ENCODE assay signal across 17 cellular contexts in the genomic region with DNA sequence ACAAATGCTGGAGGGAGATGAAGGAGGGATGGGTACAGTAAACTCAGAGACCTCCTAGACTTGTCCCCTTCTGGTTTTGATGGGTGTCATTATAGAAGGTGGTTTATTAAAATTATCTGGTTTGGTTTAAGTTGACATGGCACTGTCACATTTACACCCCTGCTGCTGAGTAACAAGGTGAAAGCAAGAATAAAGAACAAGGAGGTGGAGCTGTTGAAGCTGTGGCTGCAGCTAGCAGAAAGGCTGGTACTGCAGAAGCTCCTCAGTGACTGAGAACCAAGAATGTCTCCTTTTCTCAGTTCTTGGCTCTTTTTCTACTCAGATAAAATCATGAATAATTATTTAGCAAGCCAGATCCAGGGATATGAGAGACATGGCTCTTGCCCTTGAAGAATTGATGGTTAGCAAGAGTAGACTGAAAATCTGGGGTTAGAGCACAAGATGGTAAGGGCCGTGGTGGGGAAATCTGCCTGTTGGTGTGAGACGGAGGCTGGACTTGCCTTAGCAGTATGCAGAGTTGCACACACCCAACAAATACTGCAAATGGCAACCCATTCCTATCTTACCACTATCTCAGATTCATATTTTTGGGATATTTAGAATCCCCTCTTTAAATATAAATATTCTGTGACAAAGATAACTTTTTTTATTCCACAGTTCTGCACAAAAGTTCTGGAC. TPM values are rescaled to one million over a fixed set of nuclear protein-coding genes. Genes with fewer than 3 reads are reported as not detected.
A peak's percentile ranks its signal among the peaks of the same experiment; 100 is the strongest.
DNase-seq lines count a peak whose midpoint lies in the region; ATAC-seq and TF ChIP-seq lines count a peak whose summit lies in the region.
"Had no signal": no experiment of that assay in that cellular context is flagged by ENCODE, and none has a peak within 500 bp of the region (broad histone marks: within the 10 kb centered on the region; RNA-seq: fewer than 3 reads in every experiment).

Gene GZMH, minus strand, starts transcription at position 19 of the 678 bp plus-strand sequence. CDS start 72 bp downstream, outside the sequence.

- peaks cover 66% of the 10 kb centered on the region for H3K4me1 Mint-ChIP-seq in activated naive CD4-positive, alpha-beta T cell treated with anti-CD3 and anti-CD28 coated beads, Interleukin-2, amount 10 ng/mL, durations not matched to agents 7 days and 5 days
- peaks cover 20% of the 10 kb centered on the region for H3K4me1 Mint-ChIP-seq in activated T-helper 17 cell treated with anti-CD3 and anti-CD28 coated beads, Interleukin-2, amount 50 U/mL, for 72 hours
- H3K4me1 Mint-ChIP-seq in stimulated activated naive CD8-positive, alpha-beta T cell treated with anti-CD3 and anti-CD28 coated beads, Interleukin-15, Interleukin-2, amounts not matched to agents 100 ng/mL and 50 ng/mL, for 24 hours (ENCODE audit: low read depth), result peaks cover 86% of the 10 kb centered on the region
- peaks cover 6% of the 10 kb centered on the region for H3K4me1 Mint-ChIP-seq in neural progenitor cell
- H3K4me1 Mint-ChIP-seq: mesothelial cell of epicardium had no signal

- H3K36me3 Mint-ChIP-seq in activated naive CD4-positive, alpha-beta T cell treated with anti-CD3 and anti-CD28 coated beads, Interleukin-2, amount 50 U/mL, for 72 hours, result peaks cover 0 to 6% of the 10 kb centered on the region in 2 donors
- no peaks in the 10 kb centered on the region for H3K36me3 Mint-ChIP-seq in activated naive CD4-positive, alpha-beta T cell treated with anti-CD3 and anti-CD28 coated beads, Interleukin-2, amount 10 ng/mL, durations not matched to agents 7 days and 5 days
- H3K36me3 Mint-ChIP-seq in activated T-helper 17 cell treated with anti-CD3 and anti-CD28 coated beads, Interleukin-2, amount 50 U/mL, for 72 hours (ENCODE audit: low read depth), result no peaks in the 10 kb centered on the region
- H3K36me3 Mint-ChIP-seq in stimulated activated naive CD8-positive, alpha-beta T cell treated with anti-CD3 and anti-CD28 coated beads, Interleukin-15, Interleukin-2, amounts not matched to agents 100 ng/mL and 50 ng/mL, for 24 hours (ENCODE audit: low read depth), result no peaks in the 10 kb centered on the region
- H3K36me3 Mint-ChIP-seq in neural progenitor cell, result no peaks in the 10 kb centered on the region

- no peaks in the 10 kb centered on the region for H3K9me3 ChIP-seq in neural progenitor cell (ENCODE audit: low read depth)
- H3K9me3 ChIP-seq: gastrocnemius medialis, transverse colon had no signal

- H2AFZ ChIP-seq in neural progenitor cell (replicated peaks), result no peak within 1 kb of the TSS

- DNase-seq in activated naive CD4-positive, alpha-beta T cell treated with anti-CD3 and anti-CD28 coated beads, Interleukin-2, amount 50 U/mL, for 72 hours (ENCODE audit: low spot score in 2 of 2), result no peak
- no peak for DNase-seq in activated naive CD4-positive, alpha-beta T cell treated with anti-CD3 and anti-CD28 coated beads, Interleukin-2, amount 10 ng/mL, durations not matched to agents 7 days and 5 days
- DNase-seq in dedifferentiated amniotic fluid mesenchymal stem cell (ENCODE audit: extremely low spot score) (no peak), neural progenitor cell (ENCODE audit: low spot score) (no peak), inferior parietal cortex (ENCODE audit: extremely low spot score) (no peak)
- DNase-seq: gastrocnemius medialis, GOT3, NCI-H1694, NCI-H524 treated with DMSO at 0.1 percent for 48 hours, posterior cingulate gyrus, transverse colon had no signal

- no peaks in the 10 kb centered on the region for H3F3A ChIP-seq in neural progenitor cell (ENCODE audit: low read depth)

- H3K27ac ChIP-seq in neural progenitor cell, result no peak within 1 kb of the TSS
- H3K27ac ChIP-seq: gastrocnemius medialis, transverse colon had no signal

- H3K9ac ChIP-seq in neural progenitor cell, result no peak within 1 kb of the TSS

- no peak for TF ChIP-seq CTCF in neural progenitor cell (IDR thresholded peaks at IDR 0.05)

- peak within 1 kb of the TSS; percentile 44 to 67 for H3K27ac Mint-ChIP-seq in activated naive CD4-positive, alpha-beta T cell treated with anti-CD3 and anti-CD28 coated beads, Interleukin-2, amount 50 U/mL, for 72 hours
- no peak within 1 kb of the TSS for H3K27ac Mint-ChIP-seq in activated naive CD4-positive, alpha-beta T cell treated with anti-CD3 and anti-CD28 coated beads, Interleukin-2, amount 10 ng/mL, durations not matched to agents 7 days and 5 days
- peak within 1 kb of the TSS; percentile 44 for H3K27ac Mint-ChIP-seq in activated T-helper 17 cell treated with anti-CD3 and anti-CD28 coated beads, Interleukin-2, amount 50 U/mL, for 72 hours
- H3K27ac Mint-ChIP-seq in stimulated activated naive CD8-positive, alpha-beta T cell treated with anti-CD3 and anti-CD28 coated beads, Interleukin-15, Interleukin-2, amounts not matched to agents 100 ng/mL and 50 ng/mL, for 24 hours, result peak within 1 kb of the TSS; percentile 88
- no peak within 1 kb of the TSS for H3K27ac Mint-ChIP-seq in neural progenitor cell
- H3K27ac Mint-ChIP-seq: mesothelial cell of epicardium had no signal

- no peak within 1 kb of the TSS for H3K4me3 Mint-ChIP-seq in activated naive CD4-positive, alpha-beta T cell treated with anti-CD3 and anti-CD28 coated beads, Interleukin-2, amount 10 ng/mL, durations not matched to agents 7 days and 5 days
- peak within 1 kb of the TSS; percentile 52 for H3K4me3 Mint-ChIP-seq in activated T-helper 17 cell treated with anti-CD3 and anti-CD28 coated beads, Interleukin-2, amount 50 U/mL, for 72 hours
- peak within 1 kb of the TSS; percentile 83 for H3K4me3 Mint-ChIP-seq in stimulated activated naive CD8-positive, alpha-beta T cell treated with anti-CD3 and anti-CD28 coated beads, Interleukin-15, Interleukin-2, amounts not matched to agents 100 ng/mL and 50 ng/mL, for 24 hours
- H3K4me3 Mint-ChIP-seq in neural progenitor cell, result no peak within 1 kb of the TSS
- H3K4me3 Mint-ChIP-seq: mesothelial cell of epicardium had no signal

- ATAC-seq in activated naive CD4-positive, alpha-beta T cell treated with anti-CD3 and anti-CD28 coated beads, Interleukin-2, amount 50 U/mL, for 72 hours, result peak; percentile 61 to 75
- peak; percentile 34 for ATAC-seq in HG02678 (IDR thresholded peaks at IDR 0.05; ENCODE audit: unreplicated experiment)
- peak; percentile 79 for ATAC-seq in activated T-helper 17 cell treated with anti-CD3 and anti-CD28 coated beads, Interleukin-2, amount 50 U/mL, for 72 hours (replicated peaks)
- ATAC-seq: gastrocnemius medialis had no signal

- no peak within 1 kb of the TSS for H3K4me2 ChIP-seq in neural progenitor cell

- no peaks in the 10 kb centered on the region for H3K36me3 ChIP-seq in neural progenitor cell
- H3K36me3 ChIP-seq: gastrocnemius medialis, transverse colon had no signal

- no peaks in the 10 kb centered on the region for H3K79me2 ChIP-seq in neural progenitor cell (ENCODE audit: low read depth)

- no peaks in the 10 kb centered on the region for H3K4me1 ChIP-seq in neural progenitor cell
- H3K4me1 ChIP-seq: gastrocnemius medialis, transverse colon had no signal

- CTCF ChIA-PET in activated naive CD4-positive, alpha-beta T cell treated with anti-CD3 and anti-CD28 coated beads, Interleukin-2, amount 10 ng/mL, durations not matched to agents 7 days and 5 days (lab: Charles Lee), result interaction anchor here (1.0 to 3.7 kb wide), 6 partner anchors 24 to 128 kb away, joined by 3 to 15 read pairs (median 6); partner anchors contain the start of gene GZMB

- H3K27me3 ChIP-seq in neural progenitor cell, result no peaks in the 10 kb centered on the region
- H3K27me3 ChIP-seq: gastrocnemius medialis, transverse colon had no signal

- H3K9me3 Mint-ChIP-seq in activated naive CD4-positive, alpha-beta T cell treated with anti-CD3 and anti-CD28 coated beads, Interleukin-2, amount 50 U/mL, for 72 hours, result no peaks in the 10 kb centered on the region
- H3K9me3 Mint-ChIP-seq in activated naive CD4-positive, alpha-beta T cell treated with anti-CD3 and anti-CD28 coated beads, Interleukin-2, amount 10 ng/mL, durations not matched to agents 7 days and 5 days, result no peaks in the 10 kb centered on the region
- H3K9me3 Mint-ChIP-seq in activated T-helper 17 cell treated with anti-CD3 and anti-CD28 coated beads, Interleukin-2, amount 50 U/mL, for 72 hours, result no peaks in the 10 kb centered on the region
- peaks cover 9% of the 10 kb centered on the region for H3K9me3 Mint-ChIP-seq in stimulated activated naive CD8-positive, alpha-beta T cell treated with anti-CD3 and anti-CD28 coated beads, Interleukin-15, Interleukin-2, amounts not matched to agents 100 ng/mL and 50 ng/mL, for 24 hours
- no peaks in the 10 kb centered on the region for H3K9me3 Mint-ChIP-seq in neural progenitor cell

- no peaks in the 10 kb centered on the region for H4K20me1 ChIP-seq in neural progenitor cell (ENCODE audit: low read depth)

- no peak within 1 kb of the TSS for H3K4me3 ChIP-seq in neural progenitor cell
- H3K4me3 ChIP-seq: gastrocnemius medialis, transverse colon had no signal

- H3K27me3 Mint-ChIP-seq in activated naive CD4-positive, alpha-beta T cell treated with anti-CD3 and anti-CD28 coated beads, Interleukin-2, amount 10 ng/mL, durations not matched to agents 7 days and 5 days, result peaks cover 9% of the 10 kb centered on the region
- H3K27me3 Mint-ChIP-seq in activated T-helper 17 cell treated with anti-CD3 and anti-CD28 coated beads, Interleukin-2, amount 50 U/mL, for 72 hours, result no peaks in the 10 kb centered on the region
- no peaks in the 10 kb centered on the region for H3K27me3 Mint-ChIP-seq in stimulated activated naive CD8-positive, alpha-beta T cell treated with anti-CD3 and anti-CD28 coated beads, Interleukin-15, Interleukin-2, amounts not matched to agents 100 ng/mL and 50 ng/mL, for 24 hours
- peaks cover 4% of the 10 kb centered on the region for H3K27me3 Mint-ChIP-seq in neural progenitor cell (ENCODE audit: insufficient read depth, low read depth)

RNA-seq across cellular contexts. Expression of gene GZMH, which starts in this region (rescaled TPM):
- 10 to 100 TPM; 17.0 to 47.6 TPM for total RNA-seq in activated naive CD4-positive, alpha-beta T cell treated with anti-CD3 and anti-CD28 coated beads, Interleukin-2, amount 50 U/mL, for 72 hours
- 1 to 10 TPM; 3.7 to 6.5 TPM for total RNA-seq in activated T-helper 17 cell treated with anti-CD3 and anti-CD28 coated beads, Interleukin-2, amount 50 U/mL, for 72 hours
- total RNA-seq in neural progenitor cell (ENCODE audit: low replicate concordance), result not detected in 2 replicates
- total RNA-seq: bronchial epithelial cell, gastrocnemius medialis, LHCN-M2, mesothelial cell of epicardium had no signal

Comparison
In these comparisons a context has a peak if more than half of its experiments do, and no peak if none do; other contexts are left out.
1. H3K27ac Mint-ChIP-seq: peak in activated naive CD4-positive, alpha-beta T cell treated with anti-CD3 and anti-CD28 coated beads, Interleukin-2, amount 50 U/mL, for 72 hours (2 of 2), activated T-helper 17 cell treated with anti-CD3 and anti-CD28 coated beads, Interleukin-2, amount 50 U/mL, for 72 hours (single experiment) and stimulated activated naive CD8-positive, alpha-beta T cell treated with anti-CD3 and anti-CD28 coated beads, Interleukin-15, Interleukin-2, amounts not matched to agents 100 ng/mL and 50 ng/mL, for 24 hours (single experiment); none in activated naive CD4-positive, alpha-beta T cell treated with anti-CD3 and anti-CD28 coated beads, Interleukin-2, amount 10 ng/mL, durations not matched to agents 7 days and 5 days (single experiment) and neural progenitor cell (single experiment).
2. H3K4me3 Mint-ChIP-seq: peak in activated T-helper 17 cell treated with anti-CD3 and anti-CD28 coated beads, Interleukin-2, amount 50 U/mL, for 72 hours (single experiment) and stimulated activated naive CD8-positive, alpha-beta T cell treated with anti-CD3 and anti-CD28 coated beads, Interleukin-15, Interleukin-2, amounts not matched to agents 100 ng/mL and 50 ng/mL, for 24 hours (single experiment); none in activated naive CD4-positive, alpha-beta T cell treated with anti-CD3 and anti-CD28 coated beads, Interleukin-2, amount 10 ng/mL, durations not matched to agents 7 days and 5 days (single experiment) and neural progenitor cell (single experiment).
3. Peak in every context shown above with its lines, with median percentiles within 50 percentile points of each other: ATAC-seq.